In genomic region chr10:87868277-87868676, GRCh38 we compare ENCODE assay signal across 10 cellular contexts. TPM values are rescaled to one million over a fixed set of nuclear protein-coding genes. Genes with fewer than 3 reads are reported as not detected.
DNase-seq lines count a peak whose midpoint lies in the region; ATAC-seq, FAIRE-seq and TF ChIP-seq lines count a peak whose summit lies in the region.
"Had no signal": no experiment of that assay in that cellular context is flagged by ENCODE, and none has a peak within 500 bp of the region (broad histone marks: within the 10 kb centered on the region; RNA-seq: fewer than 3 reads in every experiment).

No MANE protein-coding gene starts in this region.

- peaks cover 3% of the 10 kb centered on the region for H3K36me3 Mint-ChIP-seq in activated T-cell treated with anti-CD3 and anti-CD28 coated beads, Interleukin-2, amount 50 U/mL, for 4 hours (ENCODE audit: insufficient read depth)
- peaks cover 44% of the 10 kb centered on the region for H3K36me3 Mint-ChIP-seq in activated naive CD8-positive, alpha-beta T cell treated with anti-CD3 and anti-CD28 coated beads, Interleukin-2, amount 10 ng/mL, durations not matched to agents 7 days and 5 days

- CTCF ChIA-PET in HepG2 (lab: Yijun Ruan, JAX; ENCODE audit: low intra/inter-chr PET ratio, low total read pairs): no interaction called here

- H2AFZ ChIP-seq in HepG2 (ENCODE audit: low read length): no peak overlapping the region

- peak overlapping the region; percentile 76 for H3K4me2 ChIP-seq in HepG2 (ENCODE audit: low read depth, low read length)

- no peak for FAIRE-seq in HepG2 (lab: Jason Lieb, UNC)

- no peak overlapping the region for H3K27ac Mint-ChIP-seq in activated naive CD8-positive, alpha-beta T cell treated with anti-CD3 and anti-CD28 coated beads, Interleukin-2, amount 10 ng/mL, durations not matched to agents 7 days and 5 days

- DNase-seq in activated T-cell treated with anti-CD3 and anti-CD28 coated beads, Interleukin-2, amount 50 U/mL, for 4 hours: no peak
- DNase-seq in activated T-cell treated with anti-CD3 and anti-CD28 coated beads, Interleukin-2, amount 50 U/mL, for 48 hours: no peak
- DNase-seq in activated naive CD8-positive, alpha-beta T cell treated with anti-CD3 and anti-CD28 coated beads, Interleukin-2, amount 10 ng/mL, durations not matched to agents 7 days and 5 days: no peak
- DNase-seq in HepG2 (ENCODE audit: low spot score) (no peak), tibial nerve (ENCODE audit: low spot score in 2 of 2) (no peak), ecto neural progenitor cell (ENCODE audit: low spot score) (no peak), GDM1 (lab: John Stamatoyannopoulos, UW) (no peak)
- DNase-seq: C1 segment of cervical spinal cord, SW 1271 had no signal

- H3K4me1 Mint-ChIP-seq in activated T-cell treated with anti-CD3 and anti-CD28 coated beads, Interleukin-2, amount 50 U/mL, for 4 hours (ENCODE audit: low read depth): peaks cover 60% of the 10 kb centered on the region
- H3K4me1 Mint-ChIP-seq in activated naive CD8-positive, alpha-beta T cell treated with anti-CD3 and anti-CD28 coated beads, Interleukin-2, amount 10 ng/mL, durations not matched to agents 7 days and 5 days: peaks cover 33% of the 10 kb centered on the region

- H3K36me3 ChIP-seq in HepG2 (replicated peaks in 1 of 2; ENCODE audit: control insufficient read depth in 1 of 2, insufficient read depth in 2 of 2, low read length in 2 of 2) (no peaks in the 10 kb centered on the region; a peak in 1 of 5 replicates), tibial nerve (no peaks in the 10 kb centered on the region)

- peak overlapping the region; percentile 7 for H3K27ac ChIP-seq in HepG2 (ENCODE audit: extremely low read length, insufficient read depth, low read length)
- H3K27ac ChIP-seq in tibial nerve: peak overlapping the region; percentile 12 to 98 (median 92)

- TF ChIP-seq CTCF in HepG2 (CRISPR knock-in tag; IDR thresholded peaks at IDR 0.05) (no peak), tibial nerve (IDR thresholded peaks at IDR 0.05) (no peak)

- intact Hi-C loops in HepG2 (cut with micrococcal nuclease; ENCODE audit: unreplicated experiment): no loop called here

- in situ Hi-C loops in HepG2 (cut with HindIII; ENCODE audit: extremely low pct_ligation_motif_present, low pct_unique_long_range_greater_than_20kb): no loop called here

- no TSS peak for BruUV-seq in HepG2 (replicated peaks; lab: Mats Ljungman, UMichigan)

- H3K9me3 ChIP-seq in HepG2 (ENCODE audit: low read length): no peaks in the 10 kb centered on the region
- H3K9me3 ChIP-seq in tibial nerve: no peaks in the 10 kb centered on the region

- H3K79me2 ChIP-seq in HepG2 (ENCODE audit: insufficient read depth, low read length): peaks cover 91% of the 10 kb centered on the region

- 9% methylated on average over 1 of the region's 1 CpG for WGBS in HepG2 (ENCODE audit: low lambda C conversion rate)
- WGBS in tibial nerve, 2 donors: 8 to 16% methylated on average over 1 of the region's 1 CpG

- POLR2A ChIA-PET in activated naive CD8-positive, alpha-beta T cell treated with anti-CD3 and anti-CD28 coated beads, Interleukin-2, amount 10 ng/mL, durations not matched to agents 7 days and 5 days (lab: Charles Lee): no interaction called here
- POLR2A ChIA-PET in HepG2 (lab: Yijun Ruan, JAX): no interaction called here

- H3K27me3 ChIP-seq in HepG2 (ENCODE audit: control insufficient read depth in 1 of 2, insufficient read depth in 2 of 2, low read length in 2 of 2): no peaks in the 10 kb centered on the region; a peak in 1 of 5 replicates
- no peaks in the 10 kb centered on the region for H3K27me3 ChIP-seq in tibial nerve

- peaks cover 57% of the 10 kb centered on the region for H4K20me1 ChIP-seq in HepG2 (ENCODE audit: insufficient read depth, low read length)

- no peaks in the 10 kb centered on the region for H3K27me3 Mint-ChIP-seq in activated T-cell treated with anti-CD3 and anti-CD28 coated beads, Interleukin-2, amount 50 U/mL, for 4 hours (ENCODE audit: low read depth)
- H3K27me3 Mint-ChIP-seq in activated naive CD8-positive, alpha-beta T cell treated with anti-CD3 and anti-CD28 coated beads, Interleukin-2, amount 10 ng/mL, durations not matched to agents 7 days and 5 days: no peaks in the 10 kb centered on the region

- ATAC-seq in activated T-cell treated with anti-CD3 and anti-CD28 coated beads, Interleukin-2, amount 50 U/mL, for 4 hours: no peak
- no peak for ATAC-seq in activated naive CD8-positive, alpha-beta T cell treated with anti-CD3 and anti-CD28 coated beads, Interleukin-2, amount 10 ng/mL, durations not matched to agents 7 days and 5 days (ENCODE audit: low read depth)
- ATAC-seq in HepG2 (no peak), HG02571 (IDR thresholded peaks at IDR 0.05; ENCODE audit: unreplicated experiment) (no peak)

- peak overlapping the region; percentile 40; the same call in 1 of the 2 replicates for H3K9ac ChIP-seq in HepG2 (ENCODE audit: insufficient read depth, low read depth, low read length)

- TF ChIP-seq EP300 in HepG2 (IDR thresholded peaks at IDR 0.05; ENCODE audit: low read depth in 2 of 2, low read length in 2 of 2): no peak
- no peak for TF ChIP-seq EP300 in HepG2 (CRISPR knock-in tag; IDR thresholded peaks at IDR 0.05; ENCODE audit: borderline replicate concordance)
- no peak for TF ChIP-seq EP300 in tibial nerve (IDR thresholded peaks at IDR 0.05)

- no peaks in the 10 kb centered on the region for H3K9me3 Mint-ChIP-seq in activated T-cell treated with anti-CD3 and anti-CD28 coated beads, Interleukin-2, amount 50 U/mL, for 4 hours
- no peaks in the 10 kb centered on the region for H3K9me3 Mint-ChIP-seq in activated naive CD8-positive, alpha-beta T cell treated with anti-CD3 and anti-CD28 coated beads, Interleukin-2, amount 10 ng/mL, durations not matched to agents 7 days and 5 days

- H3K4me1 ChIP-seq in HepG2 (ENCODE audit: insufficient read depth, low read length) (peaks cover 40% of the 10 kb centered on the region), tibial nerve (peaks cover 0 to 48% (median 24%) of the 10 kb centered on the region in 4 donors)

- peak overlapping the region; percentile 67 for H3K4me3 Mint-ChIP-seq in activated T-cell treated with anti-CD3 and anti-CD28 coated beads, Interleukin-2, amount 50 U/mL, for 4 hours
- H3K4me3 Mint-ChIP-seq in activated naive CD8-positive, alpha-beta T cell treated with anti-CD3 and anti-CD28 coated beads, Interleukin-2, amount 10 ng/mL, durations not matched to agents 7 days and 5 days: peak overlapping the region; percentile 81

- no peak for TF ChIP-seq POLR2A in HepG2 (IDR thresholded peaks at IDR 0.05; ENCODE audit: insufficient read depth in 1 of 2, low read depth in 2 of 2, low read length in 2 of 2)
- no peak for TF ChIP-seq POLR2A in tibial nerve (IDR thresholded peaks at IDR 0.05)

- H3K4me3 ChIP-seq in HepG2 (replicated peaks in 1 of 3; ENCODE audit: insufficient read depth in 1 of 3, low read depth in 2 of 3, low read length in 3 of 3) (peak overlapping the region; percentile 65 to 94 (median 80); a peak in 4 of 6 replicates), tibial nerve (peak overlapping the region; percentile 62 to 92 (median 88))

- no peak for TF ChIP-seq RAD21 in HepG2 (CRISPR knock-in tag; IDR thresholded peaks at IDR 0.05)

RNA-seq across cellular contexts. Expression of gene PTEN, which starts 4.9 kb away (rescaled TPM):
- 10 to 100 TPM; 32.8 to 37.2 (median 35.5) TPM for total RNA-seq in activated T-cell treated with anti-CD3 and anti-CD28 coated beads, Interleukin-2, amount 50 U/mL, for 4 hours
- 10 to 100 TPM; 81.9 to 97.1 TPM for total RNA-seq in activated naive CD8-positive, alpha-beta T cell treated with anti-CD3 and anti-CD28 coated beads, Interleukin-2, amount 10 ng/mL, durations not matched to agents 7 days and 5 days
- total RNA-seq in HepG2 (2016; rRNA removed; fragmentation: Illumina TruSeq; extraction: Trizol) (53.4 and 61.3 TPM in 2 replicates), tibial nerve (100 to 1,000 TPM; 143 to 224 (median 171) TPM)
- 82.4 and 88.0 TPM in 2 replicates for total RNA-seq in HepG2 (2016; cell fraction: cytosol; rRNA removed; fragmentation: Illumina TruSeq; extraction: Trizol; ENCODE audit: low read depth)
- total RNA-seq in HepG2 (2016; cell fraction: insoluble cytoplasmic fraction; rRNA removed; fragmentation: Illumina TruSeq; extraction: Trizol): 47.2 and 66.2 TPM in 2 replicates
- total RNA-seq in HepG2 (2016; cell fraction: membrane; rRNA removed; fragmentation: Illumina TruSeq; extraction: Trizol): 81.1 and 107 TPM in 2 replicates
- 127 and 136 TPM in 2 replicates for total RNA-seq in HepG2 (2016; cell fraction: nucleus; rRNA removed; fragmentation: Illumina TruSeq; extraction: Trizol)
- 21.4 and 30.3 TPM in 2 replicates for polyA plus RNA-seq in HepG2 (2011; rRNA removed)
- 7.0 and 9.2 TPM in 2 replicates for polyA plus RNA-seq in HepG2 (2011; cell fraction: cytosol; rRNA removed)
- polyA plus RNA-seq in HepG2 (2011; cell fraction: nucleus; rRNA removed): 16.9 and 17.8 TPM in 2 replicates
- 34.8 and 38.6 TPM in 2 replicates for polyA plus RNA-seq in HepG2 (2012)
- polyA plus RNA-seq in HepG2 (2016; cell fraction: cytosol; fragmentation: Illumina TruSeq; extraction: Trizol; ENCODE audit: low read depth): 34.1 and 35.2 TPM in 2 replicates
- polyA plus RNA-seq in HepG2 (2016; cell fraction: insoluble cytoplasmic fraction; fragmentation: Illumina TruSeq; extraction: Trizol; ENCODE audit: low read depth): 41.9 and 43.9 TPM in 2 replicates
- polyA plus RNA-seq in HepG2 (2016; cell fraction: membrane; fragmentation: Illumina TruSeq; extraction: Trizol; ENCODE audit: low read depth): 60.0 and 64.3 TPM in 2 replicates
- 62.6 and 63.9 TPM in 2 replicates for polyA plus RNA-seq in HepG2 (2016; cell fraction: nucleus; fragmentation: Illumina TruSeq; extraction: Trizol; ENCODE audit: insufficient read depth, low read depth)
- 18.6 and 85.7 TPM in 2 replicates for polyA minus RNA-seq in HepG2 (2011; rRNA and poly(A)+ RNA removed; ENCODE audit: low replicate concordance)
- polyA minus RNA-seq in HepG2 (2011; cell fraction: cytosol; rRNA and poly(A)+ RNA removed): 43.6 and 59.8 TPM in 2 replicates
- polyA minus RNA-seq in HepG2 (2011; cell fraction: nucleus; rRNA and poly(A)+ RNA removed): 255 and 302 TPM in 2 replicates

RNA-seq across cellular contexts. Expression of gene KLLN, which starts 4.9 kb away (rescaled TPM):
- total RNA-seq in activated T-cell treated with anti-CD3 and anti-CD28 coated beads, Interleukin-2, amount 50 U/mL, for 4 hours: under 1 TPM; 0.32 to 0.43 (median 0.35) TPM
- under 1 TPM; 0.69 to 0.71 TPM for total RNA-seq in activated naive CD8-positive, alpha-beta T cell treated with anti-CD3 and anti-CD28 coated beads, Interleukin-2, amount 10 ng/mL, durations not matched to agents 7 days and 5 days
- 0.39 and 0.44 TPM in 2 replicates for total RNA-seq in HepG2 (2016; rRNA removed; fragmentation: Illumina TruSeq; extraction: Trizol)
- total RNA-seq in HepG2 (2016; cell fraction: cytosol; rRNA removed; fragmentation: Illumina TruSeq; extraction: Trizol; ENCODE audit: low read depth): 0.53 and 0.61 TPM in 2 replicates
- 0.45 and 0.46 TPM in 2 replicates for total RNA-seq in HepG2 (2016; cell fraction: insoluble cytoplasmic fraction; rRNA removed; fragmentation: Illumina TruSeq; extraction: Trizol)
- total RNA-seq in HepG2 (2016; cell fraction: membrane; rRNA removed; fragmentation: Illumina TruSeq; extraction: Trizol): 0.68 and 0.76 TPM in 2 replicates
- total RNA-seq in HepG2 (2016; cell fraction: nucleus; rRNA removed; fragmentation: Illumina TruSeq; extraction: Trizol): 0.56 and 0.63 TPM in 2 replicates
- 0.08 and 0.12 TPM in 2 replicates for polyA plus RNA-seq in HepG2 (2011; rRNA removed)
- 0.12 and 0.14 TPM in 2 replicates for polyA plus RNA-seq in HepG2 (2011; cell fraction: cytosol; rRNA removed)
- 0.19 and 0.23 TPM in 2 replicates for polyA plus RNA-seq in HepG2 (2011; cell fraction: nucleus; rRNA removed)
- polyA plus RNA-seq in HepG2 (2012): 0.15 and 0.34 TPM in 2 replicates
- polyA plus RNA-seq in HepG2 (2016; cell fraction: cytosol; fragmentation: Illumina TruSeq; extraction: Trizol; ENCODE audit: low read depth): 0.06 and 0.10 TPM in 2 replicates
- 0.38 and 0.51 TPM in 2 replicates for polyA plus RNA-seq in HepG2 (2016; cell fraction: insoluble cytoplasmic fraction; fragmentation: Illumina TruSeq; extraction: Trizol; ENCODE audit: low read depth)
- polyA plus RNA-seq in HepG2 (2016; cell fraction: membrane; fragmentation: Illumina TruSeq; extraction: Trizol; ENCODE audit: low read depth): 0.28 and 0.29 TPM in 2 replicates
- 0.27 TPM in 2 replicates for polyA plus RNA-seq in HepG2 (2016; cell fraction: nucleus; fragmentation: Illumina TruSeq; extraction: Trizol; ENCODE audit: insufficient read depth, low read depth)
- polyA minus RNA-seq in HepG2 (2011; rRNA and poly(A)+ RNA removed; ENCODE audit: low replicate concordance): 0.64 and 3.7 TPM in 2 replicates
- 0.20 and 0.35 TPM in 2 replicates for polyA minus RNA-seq in HepG2 (2011; cell fraction: cytosol; rRNA and poly(A)+ RNA removed)
- 0.75 and 1.0 TPM in 2 replicates for polyA minus RNA-seq in HepG2 (2011; cell fraction: nucleus; rRNA and poly(A)+ RNA removed)
- total RNA-seq in tibial nerve: 1 to 10 TPM in 2 of 4 donors, under 1 TPM in 2; 0.78 to 2.2 (median 1.3) TPM

RNA-seq across cellular contexts. Expression of gene ATAD1, which starts 50.3 kb away (rescaled TPM):
- total RNA-seq in activated T-cell treated with anti-CD3 and anti-CD28 coated beads, Interleukin-2, amount 50 U/mL, for 4 hours: 10 to 100 TPM; 52.2 to 61.1 (median 52.5) TPM
- 10 to 100 TPM; 45.7 to 45.9 TPM for total RNA-seq in activated naive CD8-positive, alpha-beta T cell treated with anti-CD3 and anti-CD28 coated beads, Interleukin-2, amount 10 ng/mL, durations not matched to agents 7 days and 5 days
- total RNA-seq in HepG2 (2016; rRNA removed; fragmentation: Illumina TruSeq; extraction: Trizol) (23.2 and 28.2 TPM in 2 replicates), tibial nerve (10 to 100 TPM; 21.8 to 45.9 (median 26.9) TPM)
- 4.1 and 4.4 TPM in 2 replicates for total RNA-seq in HepG2 (2016; cell fraction: cytosol; rRNA removed; fragmentation: Illumina TruSeq; extraction: Trizol; ENCODE audit: low read depth)
- total RNA-seq in HepG2 (2016; cell fraction: insoluble cytoplasmic fraction; rRNA removed; fragmentation: Illumina TruSeq; extraction: Trizol): 20.5 and 28.2 TPM in 2 replicates
- 9.8 and 11.6 TPM in 2 replicates for total RNA-seq in HepG2 (2016; cell fraction: membrane; rRNA removed; fragmentation: Illumina TruSeq; extraction: Trizol)
- total RNA-seq in HepG2 (2016; cell fraction: nucleus; rRNA removed; fragmentation: Illumina TruSeq; extraction: Trizol): 31.5 and 36.1 TPM in 2 replicates
- polyA plus RNA-seq in HepG2 (2011; rRNA removed): 13.2 and 14.9 TPM in 2 replicates
- polyA plus RNA-seq in HepG2 (2011; cell fraction: cytosol; rRNA removed): 5.7 and 10.9 TPM in 2 replicates
- polyA plus RNA-seq in HepG2 (2011; cell fraction: nucleus; rRNA removed): 9.2 and 13.6 TPM in 2 replicates
- polyA plus RNA-seq in HepG2 (2012): 28.9 and 35.5 TPM in 2 replicates
- polyA plus RNA-seq in HepG2 (2016; cell fraction: cytosol; fragmentation: Illumina TruSeq; extraction: Trizol; ENCODE audit: low read depth): 1.4 and 1.9 TPM in 2 replicates
- 15.9 and 16.5 TPM in 2 replicates for polyA plus RNA-seq in HepG2 (2016; cell fraction: insoluble cytoplasmic fraction; fragmentation: Illumina TruSeq; extraction: Trizol; ENCODE audit: low read depth)
- polyA plus RNA-seq in HepG2 (2016; cell fraction: membrane; fragmentation: Illumina TruSeq; extraction: Trizol; ENCODE audit: low read depth): 5.1 and 5.7 TPM in 2 replicates
- polyA plus RNA-seq in HepG2 (2016; cell fraction: nucleus; fragmentation: Illumina TruSeq; extraction: Trizol; ENCODE audit: insufficient read depth, low read depth): 35.9 and 37.6 TPM in 2 replicates
- 8.2 and 36.0 TPM in 2 replicates for polyA minus RNA-seq in HepG2 (2011; rRNA and poly(A)+ RNA removed; ENCODE audit: low replicate concordance)
- 15.2 and 18.0 TPM in 2 replicates for polyA minus RNA-seq in HepG2 (2011; cell fraction: cytosol; rRNA and poly(A)+ RNA removed)
- polyA minus RNA-seq in HepG2 (2011; cell fraction: nucleus; rRNA and poly(A)+ RNA removed): 45.7 and 51.8 TPM in 2 replicates
